Comparison of ENCODE assay signal across 24 cellular contexts in genomic region chr19:8659905-8660304, GRCh38. TPM values are rescaled to one million over a fixed set of nuclear protein-coding genes. Genes with fewer than 3 reads are reported as not detected.
"Had no signal": no experiment of that assay in that cellular context is flagged by ENCODE, and none has a peak within 500 bp of the region (broad histone marks: within the 10 kb centered on the region; RNA-seq: fewer than 3 reads in every experiment).

No MANE protein-coding gene starts in this region.

- H3K27ac ChIP-seq: adrenal gland, Peyer's patch, RWPE1, SJCRH30 had no signal

- H3K4me2 ChIP-seq: SK-N-SH had no signal

- H3K4me3 ChIP-seq: adrenal gland, Peyer's patch, SJCRH30 had no signal

- H3K9me3 ChIP-seq: adrenal gland, Peyer's patch, SJCRH30, SK-N-SH had no signal

- H3K9ac ChIP-seq: SK-N-SH had no signal

- ATAC-seq: activated CD4-positive, CD25-positive, alpha-beta regulatory T cell treated with anti-CD3 and anti-CD28 coated beads, Interleukin-2, amount 50 U/mL, for 24 hours; activated CD8-positive, alpha-beta T cell treated with anti-CD3 and anti-CD28 coated beads, Interleukin-2, amount 10 ng/mL, durations not matched to agents 7 days and 5 days had no signal

- H3K4me1 ChIP-seq: adrenal gland, SJCRH30 had no signal

- DNase-seq: activated CD4-positive, alpha-beta T cell treated with anti-CD3 and anti-CD28 coated beads for 48 hours; activated CD4-positive, alpha-beta T cell treated with anti-CD3 and anti-CD28 coated beads, Interleukin-2, amount 50 U/mL, for 4 hours; activated CD8-positive, alpha-beta memory T cell treated with anti-CD3 and anti-CD28 coated beads, Interleukin-2, amount 50 U/mL, for 48 hours; activated CD8-positive, alpha-beta T cell treated with anti-CD3 and anti-CD28 coated beads, Interleukin-2, amount 10 ng/mL, durations not matched to agents 7 days and 5 days; activated naive CD4-positive, alpha-beta T cell treated with anti-CD3 and anti-CD28 coated beads, Interleukin-2, amount 50 U/mL, for 16 hours; activated naive CD8-positive, alpha-beta T cell treated with anti-CD3 and anti-CD28 coated beads, Interleukin-2, amount 10 ng/mL, durations not matched to agents 7 days and 5 days; activated T-cell treated with anti-CD3 and anti-CD28 coated beads, Interleukin-2, amount 50 U/mL, for 1 hour; adrenal gland; anterior cingulate cortex; NCI-H1105 treated with DMSO at 0.1 percent for 48 hours; NCI-H1436 treated with DMSO at 0.1 percent for 48 hours; NCI-H187; NCI-H2081; NCI-H446; NCI-H524; Peyer's patch; Right ventricle myocardium superior; SJCRH30; SK-N-SH; T-helper 1 cell had no signal

- H3K36me3 ChIP-seq: adrenal gland, Peyer's patch, SJCRH30 had no signal

- H3K27me3 ChIP-seq: Peyer's patch, SJCRH30 had no signal

RNA-seq across cellular contexts. Expression of gene NFILZ, which starts 29.5 kb away (rescaled TPM):
- total RNA-seq: activated CD8-positive, alpha-beta T cell treated with anti-CD3 and anti-CD28 coated beads, Interleukin-2, amount 10 ng/mL, durations not matched to agents 7 days and 5 days; activated naive CD8-positive, alpha-beta T cell treated with anti-CD3 and anti-CD28 coated beads, Interleukin-2, amount 10 ng/mL, durations not matched to agents 7 days and 5 days; adrenal gland; cardiac septum; cerebellum; Peyer's patch; Right ventricle myocardium superior; SJCRH30 had no signal
- polyA plus RNA-seq: adrenal gland, SK-N-SH had no signal

RNA-seq across cellular contexts. Expression of gene ACTL9, which starts 38.7 kb away (rescaled TPM):
- total RNA-seq: activated CD8-positive, alpha-beta T cell treated with anti-CD3 and anti-CD28 coated beads, Interleukin-2, amount 10 ng/mL, durations not matched to agents 7 days and 5 days; activated naive CD8-positive, alpha-beta T cell treated with anti-CD3 and anti-CD28 coated beads, Interleukin-2, amount 10 ng/mL, durations not matched to agents 7 days and 5 days; adrenal gland; cardiac septum; cerebellum; Peyer's patch; Right ventricle myocardium superior; SJCRH30 had no signal
- polyA plus RNA-seq: adrenal gland, SK-N-SH had no signal

RNA-seq across cellular contexts. Expression of gene ADAMTS10, which starts 49.4 kb away (rescaled TPM):
- total RNA-seq: SJCRH30 had no signal
